Comparison of ENCODE assay signal across 1 cellular context in the genomic region with DNA sequence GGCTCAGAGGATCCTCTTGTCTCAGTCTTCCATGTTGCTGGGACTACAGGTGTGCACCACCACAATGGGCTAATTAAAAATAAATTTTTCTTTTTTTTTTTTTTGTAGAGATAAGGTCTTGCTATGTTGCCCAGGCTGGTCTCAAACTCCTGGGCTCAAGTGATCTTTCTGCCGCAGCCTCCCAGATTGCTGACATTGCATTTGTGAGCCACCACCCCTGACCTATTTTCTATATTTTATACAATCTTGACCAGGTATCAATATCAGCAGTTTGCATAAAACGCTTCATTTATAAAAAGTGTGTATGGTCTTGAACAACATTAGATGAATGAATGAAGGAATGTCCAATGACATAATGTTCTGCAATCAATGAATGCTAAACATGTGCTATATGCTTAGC.
A peak's percentile ranks its signal among the peaks of the same experiment; 100 is the strongest.
TF ChIP-seq lines count a peak whose summit lies in the region.

No MANE protein-coding gene starts in this region.

TF ChIP-seq in K562, 482 proteins besides CTCF, POLR2A, EP300 and RAD21 (continued from another document):
- TF ChIP-seq, protein P1, sequence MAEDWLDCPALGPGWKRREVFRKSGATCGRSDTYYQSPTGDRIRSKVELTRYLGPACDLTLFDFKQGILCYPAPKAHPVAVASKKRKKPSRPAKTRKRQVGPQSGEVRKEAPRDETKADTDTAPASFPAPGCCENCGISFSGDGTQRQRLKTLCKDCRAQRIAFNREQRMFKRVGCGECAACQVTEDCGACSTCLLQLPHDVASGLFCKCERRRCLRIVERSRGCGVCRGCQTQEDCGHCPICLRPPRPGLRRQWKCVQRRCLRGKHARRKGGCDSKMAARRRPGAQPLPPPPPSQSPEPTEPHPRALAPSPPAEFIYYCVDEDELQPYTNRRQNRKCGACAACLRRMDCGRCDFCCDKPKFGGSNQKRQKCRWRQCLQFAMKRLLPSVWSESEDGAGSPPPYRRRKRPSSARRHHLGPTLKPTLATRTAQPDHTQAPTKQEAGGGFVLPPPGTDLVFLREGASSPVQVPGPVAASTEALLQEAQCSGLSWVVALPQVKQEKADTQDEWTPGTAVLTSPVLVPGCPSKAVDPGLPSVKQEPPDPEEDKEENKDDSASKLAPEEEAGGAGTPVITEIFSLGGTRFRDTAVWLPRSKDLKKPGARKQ (CRISPR knock-in tag; IDR thresholded peaks at IDR 0.05) = no peak
- TF ChIP-seq ZSCAN32 (CRISPR knock-in tag; IDR thresholded peaks at IDR 0.05) (no peak), CBFA2T2 (conservative IDR thresholded peaks at IDR 0.05) (no peak), MAFG (tag; conservative IDR thresholded peaks at IDR 0.05) (peak; percentile 44; the same call in 1 of the 2 replicates), XRCC3 (IDR thresholded peaks at IDR 0.05) (no peak), U2AF2 (optimal IDR thresholded peaks at IDR 0.05; ENCODE audit: low read depth, low read length) (no peak), NONO (IDR thresholded peaks at IDR 0.05; ENCODE audit: low read depth in 2 of 2, low read length in 1 of 2) (no peak), NR2C1 (IDR thresholded peaks at IDR 0.05) (no peak), NR2C1 (tag; IDR thresholded peaks at IDR 0.05) (no peak), PHF20 (IDR thresholded peaks at IDR 0.05; ENCODE audit: partially characterized antibody) (no peak)
- TF ChIP-seq, protein P2, sequence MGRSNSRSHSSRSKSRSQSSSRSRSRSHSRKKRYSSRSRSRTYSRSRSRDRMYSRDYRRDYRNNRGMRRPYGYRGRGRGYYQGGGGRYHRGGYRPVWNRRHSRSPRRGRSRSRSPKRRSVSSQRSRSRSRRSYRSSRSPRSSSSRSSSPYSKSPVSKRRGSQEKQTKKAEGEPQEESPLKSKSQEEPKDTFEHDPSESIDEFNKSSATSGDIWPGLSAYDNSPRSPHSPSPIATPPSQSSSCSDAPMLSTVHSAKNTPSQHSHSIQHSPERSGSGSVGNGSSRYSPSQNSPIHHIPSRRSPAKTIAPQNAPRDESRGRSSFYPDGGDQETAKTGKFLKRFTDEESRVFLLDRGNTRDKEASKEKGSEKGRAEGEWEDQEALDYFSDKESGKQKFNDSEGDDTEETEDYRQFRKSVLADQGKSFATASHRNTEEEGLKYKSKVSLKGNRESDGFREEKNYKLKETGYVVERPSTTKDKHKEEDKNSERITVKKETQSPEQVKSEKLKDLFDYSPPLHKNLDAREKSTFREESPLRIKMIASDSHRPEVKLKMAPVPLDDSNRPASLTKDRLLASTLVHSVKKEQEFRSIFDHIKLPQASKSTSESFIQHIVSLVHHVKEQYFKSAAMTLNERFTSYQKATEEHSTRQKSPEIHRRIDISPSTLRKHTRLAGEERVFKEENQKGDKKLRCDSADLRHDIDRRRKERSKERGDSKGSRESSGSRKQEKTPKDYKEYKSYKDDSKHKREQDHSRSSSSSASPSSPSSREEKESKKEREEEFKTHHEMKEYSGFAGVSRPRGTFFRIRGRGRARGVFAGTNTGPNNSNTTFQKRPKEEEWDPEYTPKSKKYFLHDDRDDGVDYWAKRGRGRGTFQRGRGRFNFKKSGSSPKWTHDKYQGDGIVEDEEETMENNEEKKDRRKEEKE (IDR thresholded peaks at IDR 0.05; ENCODE audit: borderline replicate concordance in 1 of 2, control insufficient read depth in 1 of 2, low read depth in 2 of 2, low read length in 1 of 2) = no peak
- TF ChIP-seq, protein P3, sequence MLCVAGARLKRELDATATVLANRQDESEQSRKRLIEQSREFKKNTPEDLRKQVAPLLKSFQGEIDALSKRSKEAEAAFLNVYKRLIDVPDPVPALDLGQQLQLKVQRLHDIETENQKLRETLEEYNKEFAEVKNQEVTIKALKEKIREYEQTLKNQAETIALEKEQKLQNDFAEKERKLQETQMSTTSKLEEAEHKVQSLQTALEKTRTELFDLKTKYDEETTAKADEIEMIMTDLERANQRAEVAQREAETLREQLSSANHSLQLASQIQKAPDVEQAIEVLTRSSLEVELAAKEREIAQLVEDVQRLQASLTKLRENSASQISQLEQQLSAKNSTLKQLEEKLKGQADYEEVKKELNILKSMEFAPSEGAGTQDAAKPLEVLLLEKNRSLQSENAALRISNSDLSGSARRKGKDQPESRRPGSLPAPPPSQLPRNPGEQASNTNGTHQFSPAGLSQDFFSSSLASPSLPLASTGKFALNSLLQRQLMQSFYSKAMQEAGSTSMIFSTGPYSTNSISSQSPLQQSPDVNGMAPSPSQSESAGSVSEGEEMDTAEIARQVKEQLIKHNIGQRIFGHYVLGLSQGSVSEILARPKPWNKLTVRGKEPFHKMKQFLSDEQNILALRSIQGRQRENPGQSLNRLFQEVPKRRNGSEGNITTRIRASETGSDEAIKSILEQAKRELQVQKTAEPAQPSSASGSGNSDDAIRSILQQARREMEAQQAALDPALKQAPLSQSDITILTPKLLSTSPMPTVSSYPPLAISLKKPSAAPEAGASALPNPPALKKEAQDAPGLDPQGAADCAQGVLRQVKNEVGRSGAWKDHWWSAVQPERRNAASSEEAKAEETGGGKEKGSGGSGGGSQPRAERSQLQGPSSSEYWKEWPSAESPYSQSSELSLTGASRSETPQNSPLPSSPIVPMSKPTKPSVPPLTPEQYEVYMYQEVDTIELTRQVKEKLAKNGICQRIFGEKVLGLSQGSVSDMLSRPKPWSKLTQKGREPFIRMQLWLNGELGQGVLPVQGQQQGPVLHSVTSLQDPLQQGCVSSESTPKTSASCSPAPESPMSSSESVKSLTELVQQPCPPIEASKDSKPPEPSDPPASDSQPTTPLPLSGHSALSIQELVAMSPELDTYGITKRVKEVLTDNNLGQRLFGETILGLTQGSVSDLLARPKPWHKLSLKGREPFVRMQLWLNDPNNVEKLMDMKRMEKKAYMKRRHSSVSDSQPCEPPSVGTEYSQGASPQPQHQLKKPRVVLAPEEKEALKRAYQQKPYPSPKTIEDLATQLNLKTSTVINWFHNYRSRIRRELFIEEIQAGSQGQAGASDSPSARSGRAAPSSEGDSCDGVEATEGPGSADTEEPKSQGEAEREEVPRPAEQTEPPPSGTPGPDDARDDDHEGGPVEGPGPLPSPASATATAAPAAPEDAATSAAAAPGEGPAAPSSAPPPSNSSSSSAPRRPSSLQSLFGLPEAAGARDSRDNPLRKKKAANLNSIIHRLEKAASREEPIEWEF (CRISPR knock-in tag; IDR thresholded peaks at IDR 0.05) = no peak
